Comparison of ENCODE assay signal across 15 cellular contexts in genomic region chr11:71322192-71322735, GRCh38.
"Had no signal": no experiment of that assay in that cellular context is flagged by ENCODE, and none has a peak within 500 bp of the region (broad histone marks: within the 10 kb centered on the region; RNA-seq: fewer than 3 reads in every experiment).

No MANE protein-coding gene starts in this region.

- H3K4me3 ChIP-seq: coronary artery, hepatocyte, sigmoid colon, skin epidermis had no signal

- H2AFZ ChIP-seq: hepatocyte, parathyroid adenoma had no signal

- DNase-seq: effector CD4-positive, alpha-beta T cell; endodermal cell; foreskin keratinocyte; left colon; mammary epithelial cell; naive thymus-derived CD4-positive, alpha-beta T cell; stimulated activated CD4-positive, alpha-beta T cell treated with anti-CD3 and anti-CD28 coated beads, Interleukin-12 subunit alpha, Interleukin-12 subunit beta, amount 100 ng/mL, for 4 hours; stimulated activated naive CD4-positive, alpha-beta T cell treated with Interleukin-2 at 50 U/mL for 16 hours; trophoblast cell had no signal

- H3K79me2 ChIP-seq: hepatocyte, parathyroid adenoma had no signal

- H3K4me1 ChIP-seq: foreskin keratinocyte, parathyroid adenoma, sigmoid colon had no signal

- H3K4me3 Mint-ChIP-seq: endodermal cell; naive thymus-derived CD4-positive, alpha-beta T cell; neural crest cell had no signal

- H3K27ac Mint-ChIP-seq: endodermal cell; naive thymus-derived CD4-positive, alpha-beta T cell had no signal

- H3K27ac ChIP-seq: coronary artery, foreskin keratinocyte, hepatocyte, parathyroid adenoma, sigmoid colon, skin epidermis had no signal

- H3K27me3 ChIP-seq: foreskin keratinocyte, hepatocyte, sigmoid colon had no signal

- ATAC-seq: foreskin keratinocyte; left colon; naive thymus-derived CD4-positive, alpha-beta T cell had no signal

- H3K36me3 ChIP-seq: sigmoid colon had no signal

- H3K4me2 ChIP-seq: hepatocyte had no signal

- H3K4me1 Mint-ChIP-seq: endodermal cell; naive thymus-derived CD4-positive, alpha-beta T cell; neural crest cell had no signal
